Comparison of ENCODE assay signal across 9 cellular contexts in genomic region chr4:48269861-48270515, GRCh38. TPM values are rescaled to one million over a fixed set of nuclear protein-coding genes. Genes with fewer than 3 reads are reported as not detected.
DNase-seq lines count a peak whose midpoint lies in the region; ATAC-seq, FAIRE-seq and TF ChIP-seq lines count a peak whose summit lies in the region.
"Had no signal": no experiment of that assay in that cellular context is flagged by ENCODE, and none has a peak within 500 bp of the region (broad histone marks: within the 10 kb centered on the region; RNA-seq: fewer than 3 reads in every experiment).

No MANE protein-coding gene starts in this region.

- H3K4me1 ChIP-seq in HepG2 (ENCODE audit: insufficient read depth, low read length), result 0 out of 2 replicates have a peak, but pooled peaks cover 13% of the 10 kb centered on the region

- CTCF ChIA-PET in HepG2 (lab: Yijun Ruan, JAX; ENCODE audit: low intra/inter-chr PET ratio, low total read pairs), result no interaction called here

- peak overlapping the region; percentile 55 to 82 (median 72) for H3K4me3 ChIP-seq in HepG2 (replicated peaks in 1 of 3; ENCODE audit: insufficient read depth in 1 of 3, low read depth in 2 of 3, low read length in 3 of 3)

- peak; percentile 80 for ATAC-seq in GM18907 (IDR thresholded peaks at IDR 0.05; ENCODE audit: unreplicated experiment)
- ATAC-seq in HG03139 (IDR thresholded peaks at IDR 0.05; ENCODE audit: unreplicated experiment), result peak; percentile 64
- ATAC-seq in HepG2, result peak; percentile 96

- H2AFZ ChIP-seq in HepG2 (ENCODE audit: low read length), result no peak overlapping the region

- TF ChIP-seq CTCF in HepG2 (CRISPR knock-in tag; IDR thresholded peaks at IDR 0.05), result peak; percentile 46

- H3K36me3 ChIP-seq in HepG2 (replicated peaks in 1 of 2; ENCODE audit: control insufficient read depth in 1 of 2, insufficient read depth in 2 of 2, low read length in 2 of 2), result no peaks in the 10 kb centered on the region

- no TSS peak for BruUV-seq in HepG2 (replicated peaks; lab: Mats Ljungman, UMichigan)

- TF ChIP-seq POLR2A in HepG2 (IDR thresholded peaks at IDR 0.05; ENCODE audit: insufficient read depth in 1 of 2, low read depth in 2 of 2, low read length in 2 of 2), result peak in 1 of 2 experiments; percentile 45; a peak in 1 of 4 replicates

- intact Hi-C loops in HepG2 (cut with micrococcal nuclease; ENCODE audit: unreplicated experiment), result no loop called here

- peak overlapping the region; percentile 78 for H3K4me2 ChIP-seq in HepG2 (ENCODE audit: low read depth, low read length)

- POLR2A ChIA-PET in HepG2 (lab: Yijun Ruan, JAX), result no interaction called here

- H3K9ac ChIP-seq in HepG2 (ENCODE audit: insufficient read depth, low read depth, low read length), result peak overlapping the region; percentile 46; the same call in 1 of the 2 replicates

- in situ Hi-C loops in HepG2 (cut with HindIII; ENCODE audit: extremely low pct_ligation_motif_present, low pct_unique_long_range_greater_than_20kb), result loop anchor here (10.0 kb wide), 1 partner anchor 125 kb away; no protein-coding TSS in a partner anchor

- no peak for FAIRE-seq in HepG2 (lab: Jason Lieb, UNC)
- FAIRE-seq: TTC549 had no signal

- no peaks in the 10 kb centered on the region for H3K79me2 ChIP-seq in HepG2 (ENCODE audit: insufficient read depth, low read length)

- TF ChIP-seq RAD21 in HepG2 (CRISPR knock-in tag; IDR thresholded peaks at IDR 0.05), result no peak

- TF ChIP-seq EP300 in HepG2 (IDR thresholded peaks at IDR 0.05; ENCODE audit: low read depth in 2 of 2, low read length in 2 of 2), result no peak
- TF ChIP-seq EP300 in HepG2 (CRISPR knock-in tag; IDR thresholded peaks at IDR 0.05; ENCODE audit: borderline replicate concordance), result no peak

- 5% methylated on average over 26 of the region's 41 CpGs for WGBS in HepG2 (ENCODE audit: low lambda C conversion rate)

- DNase-seq in AG20443 (ENCODE audit: low spot score) (peak; percentile 98), NCI-H510A treated with DMSO at 0.1 percent for 48 hours (lab: John Stamatoyannopoulos, UW) (peak; percentile 63), cortex of kidney (lab: John Stamatoyannopoulos, UW) (peak; percentile 45), HepG2 (ENCODE audit: low spot score) (peak; percentile 75)
- peak; percentile 96 for DNase-seq in activated CD4-positive, alpha-beta T cell treated with anti-CD3 and anti-CD28 coated beads for 48 hours
- DNase-seq in stimulated activated CD4-positive, alpha-beta T cell treated with anti-CD3 and anti-CD28 coated beads, Interleukin-4, amount 100 ng/mL, for 1 hour, result peak; percentile 90

- no peak overlapping the region for H3K27ac ChIP-seq in HepG2 (ENCODE audit: extremely low read length, insufficient read depth, low read length)

- H3K9me3 ChIP-seq in HepG2 (ENCODE audit: low read length), result no peaks in the 10 kb centered on the region

- H4K20me1 ChIP-seq in HepG2 (ENCODE audit: insufficient read depth, low read length), result no peaks in the 10 kb centered on the region

- peaks cover 0 to 4% of the 10 kb centered on the region in 2 experiments; a peak in 1 of 5 replicates for H3K27me3 ChIP-seq in HepG2 (ENCODE audit: control insufficient read depth in 1 of 2, insufficient read depth in 2 of 2, low read length in 2 of 2)

TF ChIP-seq in HepG2, 621 proteins besides CTCF, POLR2A, EP300 and RAD21 (continues in another document):
- 0 out of 2 replicates have a peak, but pooled peaks have one; percentile 6 for TF ChIP-seq FOXP4 (CRISPR knock-in tag; IDR thresholded peaks at IDR 0.05)
- no peak for TF ChIP-seq ZNF326 (CRISPR knock-in tag; IDR thresholded peaks at IDR 0.05; ENCODE audit: borderline replicate concordance)
- no peak for TF ChIP-seq THYN1 (CRISPR knock-in tag; IDR thresholded peaks at IDR 0.05; ENCODE audit: borderline replicate concordance, low read depth)
- no peak for TF ChIP-seq ZNF530 (CRISPR knock-in tag; IDR thresholded peaks at IDR 0.05; ENCODE audit: low read depth)
- peak; percentile 22; the same call in 1 of the 2 replicates for TF ChIP-seq ZNF574 (CRISPR knock-in tag; IDR thresholded peaks at IDR 0.05)
- TF ChIP-seq SPEN (CRISPR knock-in tag; IDR thresholded peaks at IDR 0.05; ENCODE audit: low read depth), result no peak
- 0 out of 2 replicates have a peak, but pooled peaks have one; percentile 26 for TF ChIP-seq MEIS1 (CRISPR knock-in tag; IDR thresholded peaks at IDR 0.05; ENCODE audit: borderline replicate concordance)
- peak; percentile 66; the same call in 1 of the 2 replicates for TF ChIP-seq POGZ (CRISPR knock-in tag; IDR thresholded peaks at IDR 0.05)
- TF ChIP-seq ZBTB3 (CRISPR knock-in tag; IDR thresholded peaks at IDR 0.05; ENCODE audit: borderline replicate concordance, low read depth), result no peak
- no peak for TF ChIP-seq LCORL (IDR thresholded peaks at IDR 0.05)
- peak; percentile 53; the same call in 1 of the 2 replicates for TF ChIP-seq LCORL (CRISPR knock-in tag; IDR thresholded peaks at IDR 0.05)
- TF ChIP-seq ETV5 (CRISPR knock-in tag; IDR thresholded peaks at IDR 0.05; ENCODE audit: borderline replicate concordance), result 0 out of 2 replicates have a peak, but pooled peaks have one; percentile 35
- TF ChIP-seq MTA3 (CRISPR knock-in tag; IDR thresholded peaks at IDR 0.05), result no peak

RNA-seq across cellular contexts. Expression of gene TEC, which starts 0.3 kb away (rescaled TPM):
- total RNA-seq in HepG2 (2016; rRNA removed; fragmentation: Illumina TruSeq; extraction: Trizol), result 0.20 TPM in 2 replicates
- not detected in 2 replicates for total RNA-seq in HepG2 (2016; cell fraction: cytosol; rRNA removed; fragmentation: Illumina TruSeq; extraction: Trizol; ENCODE audit: low read depth)
- 0.21 and 0.22 TPM in 2 replicates for total RNA-seq in HepG2 (2016; cell fraction: insoluble cytoplasmic fraction; rRNA removed; fragmentation: Illumina TruSeq; extraction: Trizol)
- 0.09 TPM in 1 of 2 replicates, not detected in the other for total RNA-seq in HepG2 (2016; cell fraction: membrane; rRNA removed; fragmentation: Illumina TruSeq; extraction: Trizol)
- total RNA-seq in HepG2 (2016; cell fraction: nucleus; rRNA removed; fragmentation: Illumina TruSeq; extraction: Trizol), result 0.13 and 0.43 TPM in 2 replicates
- polyA plus RNA-seq in HepG2 (2011; rRNA removed), result 0.05 and 0.10 TPM in 2 replicates
- 0.08 and 0.09 TPM in 2 replicates for polyA plus RNA-seq in HepG2 (2011; cell fraction: cytosol; rRNA removed)
- 0.14 and 0.17 TPM in 2 replicates for polyA plus RNA-seq in HepG2 (2011; cell fraction: nucleus; rRNA removed)
- 0.12 and 0.25 TPM in 2 replicates for polyA plus RNA-seq in HepG2 (2012)
- not detected in 2 replicates for polyA plus RNA-seq in HepG2 (2016; cell fraction: cytosol; fragmentation: Illumina TruSeq; extraction: Trizol; ENCODE audit: low read depth)
- 0.21 TPM in 1 of 2 replicates, not detected in the other for polyA plus RNA-seq in HepG2 (2016; cell fraction: insoluble cytoplasmic fraction; fragmentation: Illumina TruSeq; extraction: Trizol; ENCODE audit: low read depth)
- 0.08 TPM in 1 of 2 replicates, not detected in the other for polyA plus RNA-seq in HepG2 (2016; cell fraction: membrane; fragmentation: Illumina TruSeq; extraction: Trizol; ENCODE audit: low read depth)
- 0.19 TPM in 1 of 2 replicates, not detected in the other for polyA plus RNA-seq in HepG2 (2016; cell fraction: nucleus; fragmentation: Illumina TruSeq; extraction: Trizol; ENCODE audit: insufficient read depth, low read depth)
- 0.12 and 0.91 TPM in 2 replicates for polyA minus RNA-seq in HepG2 (2011; rRNA and poly(A)+ RNA removed; ENCODE audit: low replicate concordance)
- not detected in 2 replicates for polyA minus RNA-seq in HepG2 (2011; cell fraction: cytosol; rRNA and poly(A)+ RNA removed)
- 0.50 and 0.64 TPM in 2 replicates for polyA minus RNA-seq in HepG2 (2011; cell fraction: nucleus; rRNA and poly(A)+ RNA removed)

Comparison
In these comparisons a context has a peak if more than half of its experiments do, and no peak if none do; other contexts are left out.
1. DNase-seq: peak in every context shown above with its lines; median percentile 98 in AG20443; 96 in activated CD4-positive, alpha-beta T cell treated with anti-CD3 and anti-CD28 coated beads for 48 hours; 90 in stimulated activated CD4-positive, alpha-beta T cell treated with anti-CD3 and anti-CD28 coated beads, Interleukin-4, amount 100 ng/mL, for 1 hour; 75 in HepG2; 63 in NCI-H510A treated with DMSO at 0.1 percent for 48 hours; 45 in cortex of kidney.